Comparison of ENCODE assay signal across 8 cellular contexts in the genomic region with DNA sequence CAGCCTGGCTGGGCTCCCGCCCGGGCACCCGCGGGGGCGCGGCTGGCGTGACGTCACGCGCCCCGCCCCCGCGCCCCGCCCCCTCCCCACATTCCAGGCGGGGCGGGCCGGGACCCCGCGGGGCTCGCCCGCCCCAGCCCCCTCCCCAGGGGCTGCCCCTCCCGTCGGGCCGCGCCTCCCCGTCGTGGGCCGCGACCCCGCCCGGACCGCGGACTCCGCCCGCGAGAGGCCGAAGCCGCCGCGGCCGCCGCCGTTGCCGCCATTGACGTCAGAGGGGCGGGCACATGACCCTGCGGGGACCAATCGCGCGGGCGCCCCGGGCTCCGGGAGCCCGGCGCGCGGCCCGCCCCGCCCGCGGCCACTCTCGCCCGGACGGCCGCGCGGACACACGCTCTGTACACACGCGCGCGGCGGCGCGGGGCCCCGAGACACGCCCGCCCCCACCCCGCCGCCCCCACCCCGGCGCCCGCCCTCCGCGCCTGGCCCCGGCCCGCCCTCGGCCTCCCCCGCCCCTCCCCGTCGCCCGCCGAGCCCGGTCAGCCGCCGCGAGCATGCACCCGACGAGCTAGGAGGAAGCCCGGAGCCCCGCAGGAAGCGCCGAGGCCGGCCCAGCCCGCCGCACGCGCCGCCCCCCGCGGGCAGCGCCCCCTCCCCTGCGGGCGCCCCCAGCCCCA. TPM values are rescaled to one million over a fixed set of nuclear protein-coding genes. Genes with fewer than 3 reads are reported as not detected.
A peak's percentile ranks its signal among the peaks of the same experiment; 100 is the strongest.
DNase-seq lines count a peak whose midpoint lies in the region; ATAC-seq, FAIRE-seq and TF ChIP-seq lines count a peak whose summit lies in the region.

Gene CMIP, plus strand, starts transcription at position 361 of the 674 bp plus-strand sequence.

- H2BK15ac ChIP-seq in neuronal stem cell (ENCODE audit: low read length): peak within 1 kb of the TSS; percentile 53

- no peak for FAIRE-seq in frontal cortex (lab: Jason Lieb, UNC)

- peak within 1 kb of the TSS; percentile 85 for H3K4me2 ChIP-seq in neuronal stem cell (ENCODE audit: insufficient read depth, low read length, poor library complexity, severe bottlenecking)

- no peak within 1 kb of the TSS for H3K4ac ChIP-seq in neuronal stem cell (ENCODE audit: low read length)

- H3K27me3 ChIP-seq in HUES48 (ENCODE audit: control insufficient read depth, insufficient read depth, low read length) (peaks cover 19% of the 10 kb centered on the region), neuronal stem cell (ENCODE audit: control insufficient read depth in 3 of 3, insufficient read depth in 3 of 3, low read depth in 1 of 3, low read length in 3 of 3) (peaks cover 0 to 29% (median 3%) of the 10 kb centered on the region in 3 experiments)

- H3K4me3 ChIP-seq in HUES48 (ENCODE audit: low read depth, low read length) (peak within 1 kb of the TSS; percentile 79), SK-N-MC (peak within 1 kb of the TSS; percentile 81), neuronal stem cell (ENCODE audit: low read length in 2 of 2) (peak within 1 kb of the TSS; percentile 88 to 91)

- H4K8ac ChIP-seq in neuronal stem cell (ENCODE audit: low read depth, low read length): no peak within 1 kb of the TSS

- H3K36me3 ChIP-seq in HUES48 (ENCODE audit: control insufficient read depth, insufficient read depth, low read length): no peaks in the 10 kb centered on the region
- no peaks in the 10 kb centered on the region for H3K36me3 ChIP-seq in SK-N-MC (ENCODE audit: insufficient read depth, low read length)
- no peaks in the 10 kb centered on the region for H3K36me3 ChIP-seq in neuronal stem cell (replicated peaks in 1 of 2; ENCODE audit: control insufficient read depth in 2 of 2, insufficient read depth in 2 of 2, low read length in 2 of 2)

- H3K27ac Mint-ChIP-seq in activated naive CD4-positive, alpha-beta T cell treated with anti-CD3 and anti-CD28 coated beads for 36 hours: peak within 1 kb of the TSS; percentile 57

- H2AFZ ChIP-seq in neuronal stem cell (ENCODE audit: low read length): peak within 1 kb of the TSS; percentile 90

- peak within 1 kb of the TSS; percentile 97 for H3K18ac ChIP-seq in neuronal stem cell (ENCODE audit: low read length)

- no peak within 1 kb of the TSS for H2BK5ac ChIP-seq in neuronal stem cell (ENCODE audit: low read length)

- H3K9me3 ChIP-seq in HUES48 (ENCODE audit: control insufficient read depth, insufficient read depth, low read length) (no peaks in the 10 kb centered on the region), SK-N-MC (ENCODE audit: low read depth, low read length) (no peaks in the 10 kb centered on the region), neuronal stem cell (replicated peaks in 1 of 2; ENCODE audit: control insufficient read depth in 2 of 2, insufficient read depth in 1 of 2, low read depth in 1 of 2, low read length in 2 of 2) (no peaks in the 10 kb centered on the region)

- H3K23ac ChIP-seq in neuronal stem cell (ENCODE audit: low read depth, low read length, poor library complexity): peak within 1 kb of the TSS; percentile 57

- no peaks in the 10 kb centered on the region for H3K27me3 Mint-ChIP-seq in activated naive CD4-positive, alpha-beta T cell treated with anti-CD3 and anti-CD28 coated beads for 36 hours (ENCODE audit: low read depth)

- peak; percentile 67 for ATAC-seq in GM21367 (IDR thresholded peaks at IDR 0.05; ENCODE audit: unreplicated experiment)

- peak; percentile 21 for DNase-seq in DMS114 treated with DMSO at 0.1 percent for 48 hours (lab: John Stamatoyannopoulos, UW; ENCODE audit: unreplicated experiment)
- no peak for DNase-seq in SK-N-MC (ENCODE audit: low read depth, low spot score)
- DNase-seq in activated naive CD4-positive, alpha-beta T cell treated with anti-CD3 and anti-CD28 coated beads for 36 hours: peak; percentile 81
- peak; percentile 96 to 97 for DNase-seq in frontal cortex (ENCODE audit: low spot score in 2 of 2)
- peak; percentile 73 for DNase-seq in neuronal stem cell (ENCODE audit: low spot score)

- no peak within 1 kb of the TSS for H2BK12ac ChIP-seq in neuronal stem cell (ENCODE audit: low read length)

- WGBS in neuronal stem cell (ENCODE audit: extremely low coverage in 2 of 2, insufficient read length in 2 of 2, insufficient replicate concordance in 1 of 2), 2 donors: no CpG with 5 or more reads among the region's 114 CpGs

- H2BK120ac ChIP-seq in neuronal stem cell (ENCODE audit: low read depth, low read length): no peak within 1 kb of the TSS

- CTCF ChIA-PET in activated naive CD4-positive, alpha-beta T cell treated with anti-CD3 and anti-CD28 coated beads for 36 hours (lab: Charles Lee): no interaction called here

- TF ChIP-seq CTCF in subcutaneous adipose tissue (IDR thresholded peaks at IDR 0.05; ENCODE audit: low read depth): no peak

- intact Hi-C loops in activated naive CD4-positive, alpha-beta T cell treated with anti-CD3 and anti-CD28 coated beads for 36 hours (cut with micrococcal nuclease): loop anchor here (5.0 to 10.0 kb wide), 5 partner anchors 132 to 728 kb away; partner anchors contain the start of genes CENPN, CMC2, GAN and MPHOSPH6

- H3K9me3 Mint-ChIP-seq in activated naive CD4-positive, alpha-beta T cell treated with anti-CD3 and anti-CD28 coated beads for 36 hours: no peaks in the 10 kb centered on the region

- peak within 1 kb of the TSS; percentile 89 for H2AK5ac ChIP-seq in neuronal stem cell (ENCODE audit: low read depth, low read length)

- H3K36me3 Mint-ChIP-seq in activated naive CD4-positive, alpha-beta T cell treated with anti-CD3 and anti-CD28 coated beads for 36 hours (ENCODE audit: low read depth): no peaks in the 10 kb centered on the region

- H3K4me1 ChIP-seq in HUES48 (ENCODE audit: control insufficient read depth, insufficient read depth, low read length) (peaks cover 37% of the 10 kb centered on the region), neuronal stem cell (ENCODE audit: control insufficient read depth in 2 of 2, insufficient read depth in 1 of 2, low read depth in 1 of 2, low read length in 2 of 2) (peaks cover 11 to 27% of the 10 kb centered on the region in 2 donors)

- H3K4me1 Mint-ChIP-seq in activated naive CD4-positive, alpha-beta T cell treated with anti-CD3 and anti-CD28 coated beads for 36 hours (ENCODE audit: low read depth): peaks cover 33% of the 10 kb centered on the region

- H3K27ac ChIP-seq in HUES48 (ENCODE audit: low read depth, low read length) (peak within 1 kb of the TSS; percentile 67), SK-N-MC (no peak within 1 kb of the TSS), neuronal stem cell (replicated peaks; ENCODE audit: low read length) (no peak within 1 kb of the TSS)

- peaks cover 8% of the 10 kb centered on the region for H3K79me1 ChIP-seq in neuronal stem cell (ENCODE audit: low read depth, low read length)

- peak within 1 kb of the TSS; percentile 75 for H3K4me3 Mint-ChIP-seq in activated naive CD4-positive, alpha-beta T cell treated with anti-CD3 and anti-CD28 coated beads for 36 hours

- H3K14ac ChIP-seq in neuronal stem cell (ENCODE audit: low read length): peak within 1 kb of the TSS; percentile 95

- H4K91ac ChIP-seq in neuronal stem cell (ENCODE audit: low read depth, low read length, poor library complexity): no peak within 1 kb of the TSS

- H3K9ac ChIP-seq in HUES48 (ENCODE audit: low read depth, low read length): peak within 1 kb of the TSS; percentile 73
- H3K9ac ChIP-seq in SK-N-MC (ENCODE audit: insufficient read length): peak within 1 kb of the TSS; percentile 66
- peak within 1 kb of the TSS; percentile 88 for H3K9ac ChIP-seq in neuronal stem cell (ENCODE audit: low read depth, low read length, poor library complexity)

RNA-seq across cellular contexts. Expression of gene CMIP, which starts in this region (rescaled TPM):
- 10 to 100 TPM; 28.6 to 28.8 TPM for total RNA-seq in activated naive CD4-positive, alpha-beta T cell treated with anti-CD3 and anti-CD28 coated beads for 36 hours
- total RNA-seq in frontal cortex (18.8 TPM), subcutaneous adipose tissue (10 to 100 TPM; 19.9 to 40.3 (median 26.0) TPM)
- polyA plus RNA-seq in neuronal stem cell (2013, experiment 1 of 2): 29.4 TPM
- 31.2 TPM for polyA plus RNA-seq in neuronal stem cell (2013, experiment 2 of 2)
